19 cellular contexts compared by ENCODE assay signal in the genomic region with DNA sequence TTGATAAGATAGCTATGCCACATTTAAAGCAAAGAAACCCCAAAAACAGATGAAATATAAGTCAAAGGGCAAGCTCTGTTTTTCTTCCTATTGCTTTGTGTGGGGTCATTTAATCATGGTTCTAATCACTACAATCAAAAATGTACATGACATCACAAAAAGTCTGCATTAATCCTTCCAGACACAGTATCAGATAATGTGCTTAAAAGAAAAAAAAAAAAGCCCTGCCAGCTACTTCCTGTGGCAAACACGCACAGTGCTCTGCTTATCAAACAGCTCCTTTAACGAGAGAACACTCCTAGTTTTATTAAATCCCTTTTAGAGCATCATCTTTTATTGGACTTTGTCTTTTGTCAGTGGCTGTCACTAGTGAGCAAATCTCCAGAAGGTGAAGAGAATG.
DNase-seq lines count a peak whose midpoint lies in the region; ATAC-seq lines count a peak whose summit lies in the region.
"Had no signal": no experiment of that assay in that cellular context is flagged by ENCODE, and none has a peak within 500 bp of the region (broad histone marks: within the 10 kb centered on the region; RNA-seq: fewer than 3 reads in every experiment).

No MANE protein-coding gene starts in this region.

- peak; percentile 33 for ATAC-seq in activated naive CD8-positive, alpha-beta T cell treated with anti-CD3 and anti-CD28 coated beads, Interleukin-2, amount 50 U/mL, for 24 hours
- ATAC-seq in HG03039 (IDR thresholded peaks at IDR 0.05; ENCODE audit: unreplicated experiment) = no peak
- ATAC-seq: Panc1, Right ventricle myocardium inferior had no signal

- H3K27ac Mint-ChIP-seq in activated naive CD4-positive, alpha-beta T cell treated with anti-CD3 and anti-CD28 coated beads, Interleukin-2, amount 50 U/mL, for 24 hours = no peak overlapping the region
- peak overlapping the region; percentile 67 for H3K27ac Mint-ChIP-seq in activated naive CD8-positive, alpha-beta T cell treated with anti-CD3 and anti-CD28 coated beads, Interleukin-2, amount 50 U/mL, for 24 hours
- H3K27ac Mint-ChIP-seq: CD14-positive monocyte, HFFc6 had no signal

- DNase-seq in activated naive CD4-positive, alpha-beta T cell treated with Interleukin-2 at 50 U/mL for 16 hours = no peak
- peak; percentile 4 for DNase-seq in SW480 (ENCODE audit: low spot score)
- no peak for DNase-seq in activated naive CD8-positive, alpha-beta T cell treated with anti-CD3 and anti-CD28 coated beads, Interleukin-2, amount 50 U/mL, for 24 hours
- DNase-seq in ureter (ENCODE audit: low spot score) = no peak
- DNase-seq in iPS-NIHi7 (ENCODE audit: extremely low spot score) = no peak
- DNase-seq: GF-D8, HFFc6, KG1, MG63, NCI-H1092 treated with DMSO at 0.1 percent for 48 hours, NCI-H1694, NCI-H446 treated with DMSO at 0.1 percent for 48 hours, NCI-H774 had no signal

- no peaks in the 10 kb centered on the region for H3K9me3 ChIP-seq in skeletal muscle satellite cell (replicated peaks; ENCODE audit: low read length)

- peaks cover 3% of the 10 kb centered on the region for H3K9me3 Mint-ChIP-seq in activated naive CD4-positive, alpha-beta T cell treated with anti-CD3 and anti-CD28 coated beads, Interleukin-2, amount 50 U/mL, for 24 hours
- H3K9me3 Mint-ChIP-seq in activated naive CD8-positive, alpha-beta T cell treated with anti-CD3 and anti-CD28 coated beads, Interleukin-2, amount 50 U/mL, for 24 hours = peaks cover 7% of the 10 kb centered on the region

- no peaks in the 10 kb centered on the region for H3K27me3 ChIP-seq in skeletal muscle satellite cell (ENCODE audit: control insufficient read depth, insufficient read depth, low read length)
- H3K27me3 ChIP-seq: MG63 had no signal

- H3K4me2 ChIP-seq in skeletal muscle satellite cell (ENCODE audit: low read length) = peak overlapping the region; percentile 6

- H3K4me3 ChIP-seq in skeletal muscle satellite cell (ENCODE audit: low read length) = no peak overlapping the region
- H3K4me3 ChIP-seq: MG63 had no signal

- no peaks in the 10 kb centered on the region for H3K36me3 Mint-ChIP-seq in activated naive CD4-positive, alpha-beta T cell treated with anti-CD3 and anti-CD28 coated beads, Interleukin-2, amount 50 U/mL, for 24 hours
- peaks cover 11% of the 10 kb centered on the region for H3K36me3 Mint-ChIP-seq in activated naive CD8-positive, alpha-beta T cell treated with anti-CD3 and anti-CD28 coated beads, Interleukin-2, amount 50 U/mL, for 24 hours (ENCODE audit: low read depth)
- H3K36me3 Mint-ChIP-seq: CD14-positive monocyte had no signal

- peak overlapping the region; percentile 44 for H3K4me3 Mint-ChIP-seq in activated naive CD4-positive, alpha-beta T cell treated with anti-CD3 and anti-CD28 coated beads, Interleukin-2, amount 50 U/mL, for 24 hours
- H3K4me3 Mint-ChIP-seq in activated naive CD8-positive, alpha-beta T cell treated with anti-CD3 and anti-CD28 coated beads, Interleukin-2, amount 50 U/mL, for 24 hours = no peak overlapping the region
- H3K4me3 Mint-ChIP-seq: CD14-positive monocyte, HFFc6 had no signal

- no peaks in the 10 kb centered on the region for H3K27me3 Mint-ChIP-seq in activated naive CD4-positive, alpha-beta T cell treated with anti-CD3 and anti-CD28 coated beads, Interleukin-2, amount 50 U/mL, for 24 hours
- no peaks in the 10 kb centered on the region for H3K27me3 Mint-ChIP-seq in activated naive CD8-positive, alpha-beta T cell treated with anti-CD3 and anti-CD28 coated beads, Interleukin-2, amount 50 U/mL, for 24 hours

- H3K4me1 ChIP-seq in skeletal muscle satellite cell (ENCODE audit: control insufficient read depth, insufficient read depth, low read length) = peaks cover 3% of the 10 kb centered on the region

- H3K9ac ChIP-seq in skeletal muscle satellite cell (ENCODE audit: low read depth, low read length) = no peak overlapping the region

- H3K36me3 ChIP-seq in skeletal muscle satellite cell (ENCODE audit: insufficient read depth, low read length) = no peaks in the 10 kb centered on the region
- H3K36me3 ChIP-seq: MG63 had no signal

- H3K4me1 Mint-ChIP-seq in activated naive CD4-positive, alpha-beta T cell treated with anti-CD3 and anti-CD28 coated beads, Interleukin-2, amount 50 U/mL, for 24 hours = peaks cover 17% of the 10 kb centered on the region
- peaks cover 23% of the 10 kb centered on the region for H3K4me1 Mint-ChIP-seq in activated naive CD8-positive, alpha-beta T cell treated with anti-CD3 and anti-CD28 coated beads, Interleukin-2, amount 50 U/mL, for 24 hours
- H3K4me1 Mint-ChIP-seq: CD14-positive monocyte had no signal
